ENCODE assay signal across 12 cellular contexts in genomic region chr12:66270613-66271012, GRCh38. TPM values are rescaled to one million over a fixed set of nuclear protein-coding genes. Genes with fewer than 3 reads are reported as not detected.
A peak's percentile ranks its signal among the peaks of the same experiment; 100 is the strongest.
DNase-seq lines count a peak whose midpoint lies in the region; TF ChIP-seq lines count a peak whose summit lies in the region.
"Had no signal": no experiment of that assay in that cellular context is flagged by ENCODE, and none has a peak within 500 bp of the region (broad histone marks: within the 10 kb centered on the region; RNA-seq: fewer than 3 reads in every experiment).

No MANE protein-coding gene starts in this region.

- H3K9me3 Mint-ChIP-seq in H9, result peaks cover 0 to 3% of the 10 kb centered on the region in 2 experiments; a peak in 2 of 5 replicates
- H3K9me3 Mint-ChIP-seq: CD8-positive, alpha-beta memory T cell had no signal

- H3K4me3 Mint-ChIP-seq in H9, result no peak overlapping the region
- H3K4me3 Mint-ChIP-seq: CD8-positive, alpha-beta memory T cell had no signal

- TF ChIP-seq CTCF in H9 (conservative IDR thresholded peaks at IDR 0.05) (no peak), NB4 (IDR thresholded peaks at IDR 0.05; ENCODE audit: low read depth, low read length) (no peak)

- H3K4me3 ChIP-seq in NB4 (ENCODE audit: low read depth, low read length), result no peak overlapping the region
- H3K4me3 ChIP-seq: GM12878, K562 had no signal

- H2BK20ac ChIP-seq in H9 (ENCODE audit: low read depth, low read length, poor library complexity, severe bottlenecking), result no peak overlapping the region

- H3K4me1 ChIP-seq in H9 (ENCODE audit: insufficient read depth, low read length), result peaks cover 3% of the 10 kb centered on the region; the same call in 1 of the 2 replicates
- H3K4me1 ChIP-seq: BE2C, Caco-2 had no signal

- no peak overlapping the region for H3K18ac ChIP-seq in H9 (ENCODE audit: insufficient read length, low read depth, low read length)

- no peak overlapping the region for H4K8ac ChIP-seq in H9 (replicated peaks; ENCODE audit: insufficient read length, low read depth, low read length)

- no peaks in the 10 kb centered on the region for H3K79me1 ChIP-seq in H9 (ENCODE audit: insufficient read depth, low read depth, low read length, poor library complexity, severe bottlenecking)

- H3K9me3 ChIP-seq in H9 (ENCODE audit: control insufficient read depth, low read depth, low read length), result no peaks in the 10 kb centered on the region
- H3K9me3 ChIP-seq: BE2C, Caco-2 had no signal

- no peak overlapping the region for H3K27ac Mint-ChIP-seq in H9
- H3K27ac Mint-ChIP-seq: CD8-positive, alpha-beta memory T cell had no signal

- TF ChIP-seq POLR2A in NB4 (IDR thresholded peaks at IDR 0.05; ENCODE audit: extremely low read depth, insufficient read length), result no peak

- no peaks in the 10 kb centered on the region for H3K27me3 ChIP-seq in H9 (ENCODE audit: insufficient read depth, low read length)
- H3K27me3 ChIP-seq: BE2C had no signal

- H3K4me2 ChIP-seq in H9 (ENCODE audit: insufficient read depth, insufficient read length, low read length), result no peak overlapping the region

- no peak overlapping the region for H4K91ac ChIP-seq in H9 (ENCODE audit: insufficient read length, low read depth, low read length)

- H2BK5ac ChIP-seq in H9 (ENCODE audit: insufficient read length, low read length), result no peak overlapping the region

- no peak overlapping the region for H3T11ph ChIP-seq in H9 (ENCODE audit: low read length)

- H2BK15ac ChIP-seq in H9 (ENCODE audit: low read depth, low read length), result no peak overlapping the region

- H3K23ac ChIP-seq in H9 (ENCODE audit: insufficient read length, low read depth, low read length), result no peak overlapping the region

- no peak overlapping the region for H2BK120ac ChIP-seq in H9 (ENCODE audit: low read depth, low read length, poor library complexity, severe bottlenecking)

- no CpG with 5 or more reads among the region's 1 CpG for WGBS in H9 (ENCODE audit: extremely low coverage, insufficient read length, low lambda C conversion rate)

- no peaks in the 10 kb centered on the region for H4K20me1 ChIP-seq in H9 (ENCODE audit: control insufficient read depth, insufficient read depth, insufficient read length)

- H4K5ac ChIP-seq in H9 (ENCODE audit: insufficient read length, low read depth, low read length), result no peak overlapping the region

- H3K27ac ChIP-seq in H9 (ENCODE audit: insufficient read length, low read depth, low read length), result no peak overlapping the region

- H3K4me1 Mint-ChIP-seq in H9, result peaks cover 13 to 16% of the 10 kb centered on the region in 2 experiments

- no peaks in the 10 kb centered on the region for H3K36me3 Mint-ChIP-seq in H9 (ENCODE audit: insufficient read depth in 1 of 3, low read depth in 3 of 3)
- H3K36me3 Mint-ChIP-seq: CD8-positive, alpha-beta memory T cell had no signal

- DNase-seq in SKM-1 treated with dmso at 0.1 percent for 144 hours (lab: John Stamatoyannopoulos, UW; ENCODE audit: unreplicated experiment) (peak; percentile 12), SKM-1 (lab: John Stamatoyannopoulos, UW; ENCODE audit: unreplicated experiment) (no peak), H9 (no peak), NB4 (ENCODE audit: low read depth) (peak; percentile 53), C1 segment of cervical spinal cord (lab: John Stamatoyannopoulos, UW) (no peak), T-helper 9 cell (no peak)
- DNase-seq in stimulated activated CD4-positive, alpha-beta T cell treated with anti-CD3 and anti-CD28 coated beads, Interleukin-4, amount 100 ng/mL, for 1 hour, result no peak
- DNase-seq: BE2C; Caco-2; CD8-positive, alpha-beta memory T cell had no signal

- no peak overlapping the region for H2AFZ ChIP-seq in H9 (ENCODE audit: low read length)

- no peak overlapping the region for H3K14ac ChIP-seq in H9 (ENCODE audit: insufficient read depth, low read length)

- H2AK5ac ChIP-seq in H9 (ENCODE audit: insufficient read length, low read length), result no peak overlapping the region

- H3K27me3 Mint-ChIP-seq in H9 (ENCODE audit: low read depth), result no peaks in the 10 kb centered on the region

- H3K79me2 ChIP-seq in H9 (ENCODE audit: insufficient read depth, low read length), result no peaks in the 10 kb centered on the region

- no peak overlapping the region for H3K9ac ChIP-seq in H9 (ENCODE audit: extremely low read depth, insufficient read length, low read length)

- H2BK12ac ChIP-seq in H9 (ENCODE audit: insufficient read length, low read depth, low read length), result peak overlapping the region; percentile 64

- H3K23me2 ChIP-seq in H9 (ENCODE audit: insufficient read length, low read depth, low read length, poor library complexity, severe bottlenecking), result no peaks in the 10 kb centered on the region

- H3K56ac ChIP-seq in H9 (ENCODE audit: insufficient read length, low read depth, low read length), result no peak overlapping the region

- no peak overlapping the region for H3K4ac ChIP-seq in H9 (ENCODE audit: low read depth, low read length)

RNA-seq across cellular contexts. Expression of gene HELB, which starts 31.7 kb away (rescaled TPM):
- total RNA-seq in H9 (2021), result 10.2 and 10.7 TPM in 2 replicates

Comparison
In these comparisons a context has a peak if more than half of its experiments do, and no peak if none do; other contexts are left out.
1. DNase-seq: peak in SKM-1 treated with dmso at 0.1 percent for 144 hours (single experiment) and NB4 (single experiment); none in SKM-1 (single experiment), H9 (single experiment), C1 segment of cervical spinal cord (0 of 14), T-helper 9 cell (single experiment) and stimulated activated CD4-positive, alpha-beta T cell treated with anti-CD3 and anti-CD28 coated beads, Interleukin-4, amount 100 ng/mL, for 1 hour (single experiment).